8 cellular contexts compared by ENCODE assay signal in the genomic region with DNA sequence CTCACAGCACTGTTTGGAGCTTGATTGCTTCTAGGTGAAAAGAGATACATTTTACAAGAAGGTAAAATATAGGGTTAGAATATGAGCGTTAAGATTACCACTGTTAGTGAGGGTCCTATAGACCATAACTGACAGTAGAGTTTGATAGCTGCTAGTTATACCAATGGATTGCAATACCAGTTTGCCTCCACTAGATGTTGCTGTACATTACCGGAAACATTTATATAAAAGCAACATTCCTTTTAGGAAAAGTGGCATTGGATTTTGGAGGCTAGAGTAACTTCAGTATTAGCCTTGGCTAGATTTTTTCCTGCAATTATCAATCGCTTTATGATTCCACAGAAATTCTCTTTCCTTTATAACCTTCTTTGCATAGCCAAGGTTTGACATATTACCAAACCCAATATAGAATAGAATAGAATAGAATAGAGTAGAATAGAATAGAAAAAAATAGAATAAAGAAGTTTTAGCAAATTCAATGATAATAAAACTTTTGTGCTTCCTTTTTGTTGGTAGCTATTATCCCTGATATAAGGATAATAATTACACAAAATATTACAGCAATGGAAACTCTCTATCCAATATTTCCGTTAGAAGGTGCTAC.
A peak's percentile ranks its signal among the peaks of the same experiment; 100 is the strongest.
DNase-seq lines count a peak whose midpoint lies in the region; ATAC-seq, FAIRE-seq and TF ChIP-seq lines count a peak whose summit lies in the region.

No MANE protein-coding gene starts in this region.

- H3K27me3 Mint-ChIP-seq in activated CD8-positive, alpha-beta memory T cell treated with anti-CD3 and anti-CD28 coated beads, Interleukin-2, amount 10 ng/mL, durations not matched to agents 7 days and 5 days: peaks cover 1% of the 10 kb centered on the region

- H3K4me1 ChIP-seq in HAP-1 (no peaks in the 10 kb centered on the region), pancreas (no peaks in the 10 kb centered on the region)

- H3K4me3 ChIP-seq in HAP-1 (no peak overlapping the region), choroid plexus epithelial cell (ENCODE audit: low read depth, low read length) (no peak overlapping the region), pancreas (no peak overlapping the region)

- ATAC-seq in pancreas (no peak), GM21390 (IDR thresholded peaks at IDR 0.05; ENCODE audit: unreplicated experiment) (no peak)
- no peak for ATAC-seq in activated CD8-positive, alpha-beta memory T cell treated with anti-CD3 and anti-CD28 coated beads, Interleukin-2, amount 10 ng/mL, durations not matched to agents 7 days and 5 days

- CTCF ChIA-PET in activated CD8-positive, alpha-beta memory T cell treated with anti-CD3 and anti-CD28 coated beads, Interleukin-2, amount 10 ng/mL, durations not matched to agents 7 days and 5 days (lab: Charles Lee): interaction anchor here (0.8 to 1.5 kb wide), 5 partner anchors 8 to 1244 kb away, joined by 3 to 4 read pairs (median 3); no protein-coding TSS in a partner anchor

- in situ Hi-C loops in HAP-1 (cut with MboI; ENCODE audit: low sequenced_read_pairs): no loop called here

- no peaks in the 10 kb centered on the region for H3K9me3 ChIP-seq in HAP-1
- peaks cover 0 to 4% (median 0%) of the 10 kb centered on the region in 4 donors for H3K9me3 ChIP-seq in pancreas

- no peak overlapping the region for H3K27ac ChIP-seq in pancreas

- no peaks in the 10 kb centered on the region for H3K36me3 Mint-ChIP-seq in activated CD8-positive, alpha-beta memory T cell treated with anti-CD3 and anti-CD28 coated beads, Interleukin-2, amount 10 ng/mL, durations not matched to agents 7 days and 5 days

- H3K4me1 Mint-ChIP-seq in activated CD8-positive, alpha-beta memory T cell treated with anti-CD3 and anti-CD28 coated beads, Interleukin-2, amount 10 ng/mL, durations not matched to agents 7 days and 5 days: no peaks in the 10 kb centered on the region

- peak; percentile 24 for DNase-seq in DMS153 treated with DMSO at 0.1 percent for 48 hours (lab: John Stamatoyannopoulos, UW; ENCODE audit: unreplicated experiment)
- peak; percentile 10 to 15 for DNase-seq in HAP-1 (ENCODE audit: low spot score in 2 of 2)
- peak; percentile 9 for DNase-seq in NCI-H226
- DNase-seq in choroid plexus epithelial cell (ENCODE audit: low read depth): peak; percentile 63
- no peak for DNase-seq in pancreas
- DNase-seq in activated CD8-positive, alpha-beta memory T cell treated with anti-CD3 and anti-CD28 coated beads, Interleukin-2, amount 10 ng/mL, durations not matched to agents 7 days and 5 days: no peak
- no peak for DNase-seq in cerebellar nuclear complex (lab: John Stamatoyannopoulos, UW)

- peaks cover 6% of the 10 kb centered on the region for H3K9me3 Mint-ChIP-seq in activated CD8-positive, alpha-beta memory T cell treated with anti-CD3 and anti-CD28 coated beads, Interleukin-2, amount 10 ng/mL, durations not matched to agents 7 days and 5 days (ENCODE audit: low read depth)

- no peak for FAIRE-seq in pancreas (lab: Jason Lieb, UNC)

- 49 to 59% methylated on average over 4 of the region's 4 CpGs for WGBS in pancreas, 2 donors

- TF ChIP-seq CTCF in choroid plexus epithelial cell (conservative IDR thresholded peaks at IDR 0.05; ENCODE audit: low read depth, low read length) (peak; percentile 73), pancreas (IDR thresholded peaks at IDR 0.05) (peak in 3 of 4 donors; percentile 12 to 13 (median 13))

- H3K36me3 ChIP-seq in HAP-1 (replicated peaks): no peaks in the 10 kb centered on the region
- H3K36me3 ChIP-seq in pancreas: no peaks in the 10 kb centered on the region

- no peak overlapping the region for H3K27ac Mint-ChIP-seq in activated CD8-positive, alpha-beta memory T cell treated with anti-CD3 and anti-CD28 coated beads, Interleukin-2, amount 10 ng/mL, durations not matched to agents 7 days and 5 days

- H3K27me3 ChIP-seq in HAP-1 (ENCODE audit: low read depth) (no peaks in the 10 kb centered on the region), pancreas (no peaks in the 10 kb centered on the region)

- H3K4me3 Mint-ChIP-seq in activated CD8-positive, alpha-beta memory T cell treated with anti-CD3 and anti-CD28 coated beads, Interleukin-2, amount 10 ng/mL, durations not matched to agents 7 days and 5 days: no peak overlapping the region

- intact Hi-C loops in pancreas (cut with DNase I): no loop called here

Comparison
In these comparisons a context has a peak if more than half of its experiments do, and no peak if none do; other contexts are left out.
1. DNase-seq: peak in DMS153 treated with DMSO at 0.1 percent for 48 hours (single experiment), HAP-1 (2 of 2), NCI-H226 (single experiment) and choroid plexus epithelial cell (single experiment); none in pancreas (0 of 6), activated CD8-positive, alpha-beta memory T cell treated with anti-CD3 and anti-CD28 coated beads, Interleukin-2, amount 10 ng/mL, durations not matched to agents 7 days and 5 days (single experiment) and cerebellar nuclear complex (0 of 2).